20 cellular contexts compared by ENCODE assay signal in genomic region chr9:126621919-126622735, GRCh38. TPM values are rescaled to one million over a fixed set of nuclear protein-coding genes. Genes with fewer than 3 reads are reported as not detected.
"Had no signal": no experiment of that assay in that cellular context is flagged by ENCODE, and none has a peak within 500 bp of the region (broad histone marks: within the 10 kb centered on the region; RNA-seq: fewer than 3 reads in every experiment).

No MANE protein-coding gene starts in this region.

- H3K4me3 Mint-ChIP-seq: activated CD4-positive, alpha-beta T cell treated with anti-CD3 and anti-CD28 coated beads, Interleukin-2, amount 10 ng/mL, durations not matched to agents 7 days and 5 days; activated naive CD8-positive, alpha-beta T cell treated with anti-CD3 and anti-CD28 coated beads, Interleukin-2, amount 10 ng/mL, durations not matched to agents 7 days and 5 days; stimulated activated naive CD8-positive, alpha-beta T cell treated with anti-CD3 and anti-CD28 coated beads, Interleukin-15, amount 100 ng/mL, for 72 hours had no signal

- H3K9me3 Mint-ChIP-seq: activated CD4-positive, alpha-beta T cell treated with anti-CD3 and anti-CD28 coated beads, Interleukin-2, amount 10 ng/mL, durations not matched to agents 7 days and 5 days; activated naive CD8-positive, alpha-beta T cell treated with anti-CD3 and anti-CD28 coated beads, Interleukin-2, amount 10 ng/mL, durations not matched to agents 7 days and 5 days; stimulated activated naive CD8-positive, alpha-beta T cell treated with anti-CD3 and anti-CD28 coated beads, Interleukin-15, amount 100 ng/mL, for 72 hours had no signal

- ATAC-seq: left colon; mucosa of descending colon; naive thymus-derived CD4-positive, alpha-beta T cell; psoas muscle; sciatic nerve; stimulated activated naive CD8-positive, alpha-beta T cell treated with anti-CD3 and anti-CD28 coated beads, Interleukin-15, amount 100 ng/mL, for 72 hours had no signal

- H3K36me3 ChIP-seq: upper lobe of left lung had no signal

- H3K9me3 ChIP-seq: mucosa of descending colon, psoas muscle, upper lobe of left lung had no signal

- DNase-seq: activated CD4-positive, alpha-beta T cell treated with anti-CD3 and anti-CD28 coated beads, Interleukin-2, amount 10 ng/mL, durations not matched to agents 7 days and 5 days; activated naive CD4-positive, alpha-beta T cell; activated naive CD8-positive, alpha-beta T cell treated with anti-CD3 and anti-CD28 coated beads, Interleukin-2, amount 10 ng/mL, durations not matched to agents 7 days and 5 days; anterior cingulate cortex; cerebellar nuclear complex; effector memory CD4-positive, alpha-beta T cell; foreskin melanocyte; head of caudate nucleus; left colon; mucosa of descending colon; naive thymus-derived CD4-positive, alpha-beta T cell; stimulated activated naive CD8-positive, alpha-beta T cell treated with anti-CD3 and anti-CD28 coated beads, Interleukin-15, amount 100 ng/mL, for 72 hours had no signal

- H3K4me3 ChIP-seq: mucosa of descending colon, psoas muscle, upper lobe of left lung had no signal

- H3K27ac Mint-ChIP-seq: activated CD4-positive, alpha-beta T cell treated with anti-CD3 and anti-CD28 coated beads, Interleukin-2, amount 10 ng/mL, durations not matched to agents 7 days and 5 days; activated naive CD8-positive, alpha-beta T cell treated with anti-CD3 and anti-CD28 coated beads, Interleukin-2, amount 10 ng/mL, durations not matched to agents 7 days and 5 days; naive thymus-derived CD4-positive, alpha-beta T cell; stimulated activated naive CD8-positive, alpha-beta T cell treated with anti-CD3 and anti-CD28 coated beads, Interleukin-15, amount 100 ng/mL, for 72 hours had no signal

- H3K27ac ChIP-seq: epithelial cell of prostate, psoas muscle, upper lobe of left lung had no signal

- H3K36me3 Mint-ChIP-seq: activated naive CD8-positive, alpha-beta T cell treated with anti-CD3 and anti-CD28 coated beads, Interleukin-2, amount 10 ng/mL, durations not matched to agents 7 days and 5 days; naive thymus-derived CD4-positive, alpha-beta T cell had no signal

RNA-seq across cellular contexts. Expression of gene LMX1B, which starts 8.4 kb away (rescaled TPM):
- total RNA-seq: activated CD4-positive, alpha-beta T cell treated with anti-CD3 and anti-CD28 coated beads, Interleukin-2, amount 10 ng/mL, durations not matched to agents 7 days and 5 days; activated CD8-positive, alpha-beta memory T cell treated with anti-CD3 and anti-CD28 coated beads for 36 hours; activated naive CD8-positive, alpha-beta T cell treated with anti-CD3 and anti-CD28 coated beads, Interleukin-2, amount 10 ng/mL, durations not matched to agents 7 days and 5 days; fibroblast of lung; lung microvascular endothelial cell; naive thymus-derived CD4-positive, alpha-beta T cell; temporal lobe had no signal
- polyA plus RNA-seq: fibroblast of lung; naive thymus-derived CD4-positive, alpha-beta T cell had no signal
